In the genomic region with DNA sequence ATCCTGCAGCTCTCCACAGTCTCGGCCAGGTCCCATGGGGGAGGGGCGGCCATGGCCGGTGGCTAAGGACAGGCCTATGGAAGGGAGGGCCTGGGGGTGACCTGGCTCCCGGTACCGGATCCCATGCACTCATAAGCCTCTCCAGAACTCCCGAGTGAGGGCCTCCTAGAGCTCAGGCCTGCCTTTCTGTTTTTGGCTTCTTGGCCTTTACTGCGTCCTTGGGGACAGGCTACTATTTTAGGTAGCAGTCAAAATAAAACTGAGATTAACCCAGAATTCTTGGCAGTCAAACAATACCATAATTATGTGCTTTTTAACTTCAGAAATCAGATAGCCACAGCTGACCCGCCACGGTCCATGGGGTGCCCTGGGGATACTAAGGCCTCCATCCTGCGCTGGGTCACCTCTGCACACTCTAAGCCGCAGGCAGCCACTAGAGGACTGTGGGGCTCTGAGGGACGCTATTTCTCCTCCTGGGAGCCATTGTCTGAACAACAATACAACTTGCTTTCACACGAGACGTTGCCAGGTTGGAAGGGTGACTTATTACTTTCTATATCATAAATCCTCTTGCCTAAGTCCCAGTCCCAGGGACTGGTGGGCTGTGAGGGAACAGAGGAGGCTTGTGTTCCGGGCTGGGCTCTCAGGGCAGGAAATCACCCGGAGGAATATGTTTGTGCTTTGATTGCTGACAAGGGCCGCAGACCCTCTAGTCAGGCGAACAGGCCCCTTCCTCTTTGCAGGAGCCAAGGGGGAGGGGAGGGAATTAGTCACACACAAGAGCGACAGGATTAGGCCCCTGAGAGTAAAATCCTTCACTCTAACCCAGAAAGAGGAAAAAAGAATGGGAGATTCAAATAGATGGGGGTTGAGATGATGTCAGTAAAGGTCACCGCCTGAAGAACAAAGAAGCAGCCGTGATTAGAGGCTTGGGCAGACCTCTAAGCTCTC, we compare ENCODE assay signal across 9 cellular contexts. TPM values are rescaled to one million over a fixed set of nuclear protein-coding genes. Genes with fewer than 3 reads are reported as not detected.
DNase-seq lines count a peak whose midpoint lies in the region; ATAC-seq, FAIRE-seq and TF ChIP-seq lines count a peak whose summit lies in the region.
"Had no signal": no experiment of that assay in that cellular context is flagged by ENCODE, and none has a peak within 500 bp of the region (broad histone marks: within the 10 kb centered on the region; RNA-seq: fewer than 3 reads in every experiment).

No MANE protein-coding gene starts in this region.

- RAD21 ChIA-PET in GM12878 (lab: Charles Lee; ENCODE audit: unreplicated experiment) = interaction anchor here (1.5 kb wide), 1 partner anchor 12 kb away, joined by 3 read pairs; no protein-coding TSS in a partner anchor

- H2AFZ ChIP-seq in GM12878 (ENCODE audit: control insufficient read depth, low read depth, low read length) = no peak overlapping the region

- TF ChIP-seq EP300 in GM12878 (IDR thresholded peaks at IDR 0.05; ENCODE audit: borderline replicate concordance in 1 of 2, control insufficient read depth in 1 of 2, low read depth in 2 of 2, low read length in 2 of 2) = no peak

- ATAC-seq in GM12878 (peak; percentile 66), gastrocnemius medialis (peak; percentile 48 to 54), GM19397 (IDR thresholded peaks at IDR 0.05; ENCODE audit: unreplicated experiment) (no peak), HG02588 (IDR thresholded peaks at IDR 0.05; ENCODE audit: unreplicated experiment) (no peak), HG03342 (IDR thresholded peaks at IDR 0.05; ENCODE audit: unreplicated experiment) (no peak)

- TF ChIP-seq CTCF in HFFc6 (IDR thresholded peaks at IDR 0.05) = no peak
- no peak for TF ChIP-seq CTCF in GM12878 (IDR thresholded peaks at IDR 0.05 in 2 of 3, conservative IDR thresholded peaks at IDR 0.05 in 1 of 3; ENCODE audit: control insufficient read depth in 2 of 3, extremely low read depth in 1 of 3, insufficient read depth in 1 of 3, low read depth in 3 of 3, low read length in 3 of 3)
- TF ChIP-seq CTCF in gastrocnemius medialis (IDR thresholded peaks at IDR 0.05 in 4 of 5, conservative IDR thresholded peaks at IDR 0.05 in 1 of 5) = no peak

- no peaks in the 10 kb centered on the region for H4K20me1 ChIP-seq in GM12878 (ENCODE audit: control insufficient read depth, insufficient read depth)

- peaks cover 5% of the 10 kb centered on the region for H3K9me3 Mint-ChIP-seq in HFFc6

- TF ChIP-seq POLR2A in GM12878 (IDR thresholded peaks at IDR 0.05; ENCODE audit: low read depth, low read length) (no peak), gastrocnemius medialis (IDR thresholded peaks at IDR 0.05) (no peak)

- no peak for TF ChIP-seq RAD21 in GM12878 (IDR thresholded peaks at IDR 0.05; ENCODE audit: insufficient read depth, low read depth, low read length)

- peaks cover 26% of the 10 kb centered on the region for H3K4me1 Mint-ChIP-seq in HFFc6 (ENCODE audit: low read depth)

- no TSS peak for BruUV-seq in GM12878 (replicated peaks; lab: Mats Ljungman, UMichigan)

- H3K27me3 Mint-ChIP-seq in HFFc6 (ENCODE audit: insufficient read depth) = no peaks in the 10 kb centered on the region; the same call in 1 of the 2 replicates

- intact Hi-C loops in GM12878 (cut with micrococcal nuclease; ENCODE audit: unreplicated experiment) (no loop called here), gastrocnemius medialis (cut with DNase I; ENCODE audit: low total_unique reads) (no loop called here)

- DNase-seq in HFFc6 = no peak
- no peak for DNase-seq in GM12878 (ENCODE audit: low read depth, low spot score)
- peak; percentile 29 for DNase-seq in iPS-NIHi11 (ENCODE audit: low spot score)
- DNase-seq in gastrocnemius medialis = no peak
- no peak for DNase-seq in amygdala (lab: John Stamatoyannopoulos, UW)

- H3K27ac Mint-ChIP-seq in HFFc6 = peak overlapping the region; percentile 63

- H3K27ac ChIP-seq in GM12878 (ENCODE audit: control insufficient read depth, insufficient read depth) (no peak overlapping the region), gastrocnemius medialis (peak overlapping the region; percentile 42 to 64 (median 58))

- H3K27me3 ChIP-seq in GM12878 (replicated peaks in 1 of 2; ENCODE audit: control insufficient read depth in 2 of 2, insufficient read depth in 2 of 2, low read length in 1 of 2) (no peaks in the 10 kb centered on the region; a peak in 1 of 4 replicates), gastrocnemius medialis (no peaks in the 10 kb centered on the region)

- SMC1A ChIA-PET in GM12878 (lab: Charles Lee; ENCODE audit: uncharacterized antibody, unreplicated experiment) = interaction anchor here (0.6 to 1.2 kb wide), 4 partner anchors 27 to 642 kb away, joined by 3 to 4 read pairs (median 4); no protein-coding TSS in a partner anchor

- no peak for FAIRE-seq in GM12878 (lab: Jason Lieb, UNC)
- FAIRE-seq: keratinocyte had no signal

- H3K36me3 ChIP-seq in GM12878 (ENCODE audit: control insufficient read depth in 2 of 2, insufficient read depth in 2 of 2, low read length in 1 of 2) (no peaks in the 10 kb centered on the region), gastrocnemius medialis (no peaks in the 10 kb centered on the region)

- CTCF ChIA-PET in GM12878 (lab: Yijun Ruan, JAX) = interaction anchor here (0.5 to 0.9 kb wide), 2 partner anchors 10 to 748 kb away, joined by 3 read pairs; no protein-coding TSS in a partner anchor

- H3K4me2 ChIP-seq in GM12878 (ENCODE audit: control insufficient read depth, insufficient read depth) = no peak overlapping the region

- H3K9ac ChIP-seq in GM12878 (ENCODE audit: control insufficient read depth, insufficient read depth, low read length) = no peak overlapping the region

- 62% methylated on average over 21 of the region's 21 CpGs for WGBS in GM12878 (ENCODE audit: insufficient coverage, insufficient replicate concordance, low lambda C conversion rate, missing lambda C conversion rate)

- H3K79me2 ChIP-seq in GM12878 (ENCODE audit: control insufficient read depth, insufficient read depth, low read length) = no peaks in the 10 kb centered on the region

- no peaks in the 10 kb centered on the region for H3K9me3 ChIP-seq in GM12878 (replicated peaks; ENCODE audit: control insufficient read depth, insufficient read depth, low read length)
- no peaks in the 10 kb centered on the region for H3K9me3 ChIP-seq in gastrocnemius medialis

- in situ Hi-C loops in GM12878 (cut with MboI) = no loop called here
- in situ Hi-C loops in gastrocnemius medialis (cut with MboI; ENCODE audit: low sequenced_read_pairs in 4 of 4) = no loop called here

- H3K4me3 Mint-ChIP-seq in HFFc6 = no peak overlapping the region

- H3K4me3 ChIP-seq in GM12878 (no peak overlapping the region), gastrocnemius medialis (no peak overlapping the region)

- H3K4me1 ChIP-seq in GM12878 (ENCODE audit: control insufficient read depth, insufficient read depth, low read length) (no peaks in the 10 kb centered on the region), gastrocnemius medialis (peaks cover 23% of the 10 kb centered on the region in 2 donors)

- POLR2A ChIA-PET in GM12878 (lab: Charles Lee) = no interaction called here

- peaks cover 10% of the 10 kb centered on the region; the same call in 1 of the 2 replicates for H3K36me3 Mint-ChIP-seq in HFFc6 (ENCODE audit: low read depth)

TF ChIP-seq in GM12878, 131 proteins besides CTCF, POLR2A, EP300 and RAD21:
- TF ChIP-seq MAX (IDR thresholded peaks at IDR 0.05; ENCODE audit: low read depth, low read length) = no peak

RNA-seq across cellular contexts. Expression of gene BCAR3, which starts 40.7 kb away (rescaled TPM):
- total RNA-seq in HFFc6 (2021; fragmentation: NEBNext Ultra II Directional; extraction: Animal tissue kit (Norgen Biotek cat#: 25700)) = 10 to 100 TPM; 24.4 to 55.1 (median 26.2) TPM
- 4.3 and 5.1 TPM in 2 replicates for total RNA-seq in GM12878 (2013; cell fraction: nucleolus; rRNA removed)
- 3.1 and 4.0 TPM in 2 replicates for total RNA-seq in GM12878 (2014; rRNA removed)
- 1.5 and 1.8 TPM in 2 replicates for total RNA-seq in GM12878 (2014; rRNA removed; fragmentation: Illumina TruSeq; extraction: Trizol)
- 2.7 and 3.8 TPM in 2 replicates for total RNA-seq in GM12878 (2021)
- polyA plus RNA-seq in GM12878 (2011; ENCODE audit: low read depth) = 2.5 TPM
- 3.4 and 6.6 TPM in 2 replicates for polyA plus RNA-seq in GM12878 (2011; rRNA removed)
- polyA plus RNA-seq in GM12878 (2011; cell fraction: cytosol; rRNA removed) = 6.1 TPM in 2 replicates
- polyA plus RNA-seq in GM12878 (2011; cell fraction: nucleus; rRNA removed) = 10.3 and 15.7 TPM in 2 replicates
- polyA plus RNA-seq in GM12878 (2012) = 3.5 TPM in 2 replicates
- 3.2 and 3.4 TPM in 2 replicates for polyA plus RNA-seq in GM12878 (2014; fragmentation: Illumina TruSeq; extraction: Trizol)
- polyA plus RNA-seq in GM12878 (2014; fragmentation: Nextera tagmentation; extraction: Ambion mirVana) = 1 to 10 TPM; 1.4 to 1.7 TPM
- polyA plus RNA-seq in GM12878 (2014; rRNA removed) = 1.7 and 2.3 TPM in 2 replicates
- polyA plus RNA-seq in GM12878 (2016; fragmentation: Nextera tagmentation; extraction: Ambion mirVana) = 1 to 10 TPM; 1.3 to 1.6 TPM
- 7.6 and 11.6 TPM in 2 replicates for polyA minus RNA-seq in GM12878 (2011; rRNA and poly(A)+ RNA removed)
- polyA minus RNA-seq in GM12878 (2011; cell fraction: cytosol; rRNA and poly(A)+ RNA removed) = 4.0 and 6.3 TPM in 2 replicates
- 5.8 and 17.8 TPM in 2 replicates for polyA minus RNA-seq in GM12878 (2011; cell fraction: nucleus; rRNA and poly(A)+ RNA removed)
- 10 to 100 TPM; 17.1 to 25.0 (median 22.9) TPM for total RNA-seq in gastrocnemius medialis

Comparison
In these comparisons a context has a peak if more than half of its experiments do, and no peak if none do; other contexts are left out.
1. ATAC-seq: peak in GM12878 (single experiment) and gastrocnemius medialis (2 of 2); none in GM19397 (single experiment), HG02588 (single experiment) and HG03342 (single experiment).